ENCODE assay signal across 8 cellular contexts in genomic region chr14:94080606-94081385, GRCh38. TPM values are rescaled to one million over a fixed set of nuclear protein-coding genes. Genes with fewer than 3 reads are reported as not detected.
DNase-seq lines count a peak whose midpoint lies in the region; ATAC-seq and TF ChIP-seq lines count a peak whose summit lies in the region.

Gene DDX24, minus strand, starts transcription at chr14:94081202. Its CDS starts 1,460 bp downstream, at chr14:94079742.
Gene IFI27L1, plus strand, starts transcription at chr14:94081310. Its CDS starts 15,628 bp downstream, at chr14:94096938.

- no peaks in the 10 kb centered on the region for H3K4me1 ChIP-seq in NT2/D1 (ENCODE audit: insufficient read depth, insufficient read length)
- H3K4me1 ChIP-seq in endodermal cell (ENCODE audit: control insufficient read depth, insufficient read depth, low read length): no peaks in the 10 kb centered on the region

- peak within 1 kb of the TSS; percentile 99 for H3K27ac Mint-ChIP-seq in endodermal cell

- no peak for TF ChIP-seq CTCF in endodermal cell (conservative IDR thresholded peaks at IDR 0.05)

- peaks cover 13% of the 10 kb centered on the region for H3K9me3 ChIP-seq in NT2/D1 (ENCODE audit: insufficient read depth, low read length)
- peaks cover 19% of the 10 kb centered on the region for H3K9me3 ChIP-seq in endodermal cell (ENCODE audit: control insufficient read depth, low read length)

- peak; percentile 97 for ATAC-seq in GM21381 (IDR thresholded peaks at IDR 0.05; ENCODE audit: unreplicated experiment)

- H3K27me3 ChIP-seq in NT2/D1 (ENCODE audit: insufficient read depth, insufficient read length) (no peaks in the 10 kb centered on the region), endodermal cell (ENCODE audit: control insufficient read depth, insufficient read depth, low read length, poor library complexity, severe bottlenecking) (no peaks in the 10 kb centered on the region)

- H3K36me3 Mint-ChIP-seq in endodermal cell (ENCODE audit: low read depth): peaks cover 38% of the 10 kb centered on the region

- peak within 1 kb of the TSS; percentile 96 for H3K4me3 ChIP-seq in NT2/D1 (ENCODE audit: insufficient read length, low read depth)
- peak within 1 kb of the TSS; percentile 90 for H3K4me3 ChIP-seq in endodermal cell (ENCODE audit: low read length)

- peak within 1 kb of the TSS; percentile 89 for H3K27ac ChIP-seq in endodermal cell (ENCODE audit: low read depth, low read length)

- peak within 1 kb of the TSS; percentile 93 for H3K9ac ChIP-seq in NT2/D1 (ENCODE audit: insufficient read length, low read depth)
- peak within 1 kb of the TSS; percentile 82 for H3K9ac ChIP-seq in endodermal cell (ENCODE audit: extremely low read depth, low read length, poor library complexity, severe bottlenecking)

- 0% methylated on average over 32 to 79 of the region's 79 CpGs for WGBS in endodermal cell (ENCODE audit: insufficient coverage in 1 of 2, insufficient read length in 1 of 2), 2 experiments

- H3K4me3 Mint-ChIP-seq in endodermal cell: peak within 1 kb of the TSS; percentile 99

- H3K27me3 Mint-ChIP-seq in endodermal cell (ENCODE audit: insufficient read depth): no peaks in the 10 kb centered on the region

- DNase-seq in COR-L47 (lab: John Stamatoyannopoulos, UW) (peak; percentile 97), HUDEP-2 (lab: John Stamatoyannopoulos, UW; ENCODE audit: unreplicated experiment in 76 of 76) (peak in 75 of 76 experiments; percentile 14 to 94 (median 89)), NT2/D1 (ENCODE audit: low read depth, low spot score) (peak; percentile 76), endodermal cell (peak; percentile 98), mesenteric fat pad (ENCODE audit: low spot score) (peak; percentile 98)
- DNase-seq in activated CD8-positive, alpha-beta memory T cell treated with anti-CD3 and anti-CD28 coated beads, Interleukin-2, amount 50 U/mL, for 1 hour (ENCODE audit: extremely low read depth): peak; percentile 85
- DNase-seq in stimulated activated CD8-positive, alpha-beta memory T cell treated with anti-CD3 and anti-CD28 coated beads, Interleukin-15, amount 100 ng/mL, for 24 hours (ENCODE audit: low read depth): peak; percentile 93

- H3K4me1 Mint-ChIP-seq in endodermal cell: peaks cover 35% of the 10 kb centered on the region

- H3K36me3 ChIP-seq in NT2/D1 (ENCODE audit: insufficient read depth, insufficient read length, low read length) (peaks cover 32% of the 10 kb centered on the region), endodermal cell (ENCODE audit: control insufficient read depth, insufficient read depth, low read length) (peaks cover 28% of the 10 kb centered on the region)

- no peaks in the 10 kb centered on the region for H3K9me3 Mint-ChIP-seq in endodermal cell

RNA-seq across cellular contexts. Expression of gene DDX24, which starts in this region (rescaled TPM):
- total RNA-seq in endodermal cell: 100 to 1,000 TPM; 131 to 137 TPM
- polyA plus RNA-seq in endodermal cell (2013, experiment 1 of 2): 151 TPM
- polyA plus RNA-seq in endodermal cell (2013, experiment 2 of 2): 146 TPM
- total RNA-seq in mesenteric fat pad: 198 TPM

RNA-seq across cellular contexts. Expression of gene IFI27L1, which starts in this region (rescaled TPM):
- total RNA-seq in endodermal cell: 10 to 100 TPM; 40.0 to 47.2 TPM
- polyA plus RNA-seq in endodermal cell (2013, experiment 1 of 2): 25.0 TPM
- 20.8 TPM for polyA plus RNA-seq in endodermal cell (2013, experiment 2 of 2)
- 19.6 TPM for total RNA-seq in mesenteric fat pad

Comparison
In these comparisons a context has a peak if more than half of its experiments do, and no peak if none do; other contexts are left out.
1. Peak in every context shown above with its lines: DNase-seq, ATAC-seq, H3K4me3 ChIP-seq and H3K27ac ChIP-seq.